In genomic region chr20:6489361-6490154, GRCh38 we compare ENCODE assay signal across 1 cellular context.
TF ChIP-seq lines count a peak whose summit lies in the region.

No MANE protein-coding gene starts in this region.

TF ChIP-seq in HepG2, 621 proteins besides CTCF, POLR2A, EP300 and RAD21 (continued from another document):
- no peak for TF ChIP-seq E2F1 (CRISPR knock-in tag; IDR thresholded peaks at IDR 0.05)
- TF ChIP-seq NCOA2 (CRISPR knock-in tag; IDR thresholded peaks at IDR 0.05): peak; percentile 70; the same call in 1 of the 2 replicates
- no peak for TF ChIP-seq SNRNP70 (IDR thresholded peaks at IDR 0.05; ENCODE audit: low read depth, low read length)
- peak; percentile 43; the same call in 1 of the 2 replicates for TF ChIP-seq SOX5 (CRISPR knock-in tag; IDR thresholded peaks at IDR 0.05; ENCODE audit: borderline replicate concordance)
- no peak for TF ChIP-seq CENPX (CRISPR knock-in tag; IDR thresholded peaks at IDR 0.05)
- TF ChIP-seq NRL (CRISPR knock-in tag; IDR thresholded peaks at IDR 0.05; ENCODE audit: borderline replicate concordance): no peak
- TF ChIP-seq ZNF44 (CRISPR knock-in tag; IDR thresholded peaks at IDR 0.05): no peak
- TF ChIP-seq GTF3A (CRISPR knock-in tag; conservative IDR thresholded peaks at IDR 0.05): no peak
- no peak for TF ChIP-seq ZNF205 (CRISPR knock-in tag; IDR thresholded peaks at IDR 0.05)
- no peak for TF ChIP-seq ZNF343 (CRISPR knock-in tag; IDR thresholded peaks at IDR 0.05)
- no peak for TF ChIP-seq POLR2AphosphoS2 (IDR thresholded peaks at IDR 0.05; ENCODE audit: low read depth, low read length)
- no peak for TF ChIP-seq EED (CRISPR knock-in tag; IDR thresholded peaks at IDR 0.05)
- TF ChIP-seq ZBTB33 (CRISPR knock-in tag; IDR thresholded peaks at IDR 0.05): no peak
- TF ChIP-seq ZNF589 (CRISPR knock-in tag; conservative IDR thresholded peaks at IDR 0.05): no peak
- no peak for TF ChIP-seq TBX2 (CRISPR knock-in tag; IDR thresholded peaks at IDR 0.05; ENCODE audit: borderline replicate concordance)
- TF ChIP-seq GFI1 (CRISPR knock-in tag; IDR thresholded peaks at IDR 0.05; ENCODE audit: borderline replicate concordance): no peak
- no peak for TF ChIP-seq MED13 (CRISPR knock-in tag; IDR thresholded peaks at IDR 0.05)
- TF ChIP-seq THAP9 (CRISPR knock-in tag; IDR thresholded peaks at IDR 0.05; ENCODE audit: borderline replicate concordance): no peak
- TF ChIP-seq MLXIP (CRISPR knock-in tag; IDR thresholded peaks at IDR 0.05; ENCODE audit: borderline replicate concordance): no peak
- TF ChIP-seq ZNF644 (CRISPR knock-in tag; IDR thresholded peaks at IDR 0.05; ENCODE audit: low read depth): peak; percentile 89
